Comparison of ENCODE assay signal across 17 cellular contexts in genomic region chr1:214546076-214546475, GRCh38. TPM values are rescaled to one million over a fixed set of nuclear protein-coding genes. Genes with fewer than 3 reads are reported as not detected.
DNase-seq lines count a peak whose midpoint lies in the region; ATAC-seq and TF ChIP-seq lines count a peak whose summit lies in the region.
"Had no signal": no experiment of that assay in that cellular context is flagged by ENCODE, and none has a peak within 500 bp of the region (broad histone marks: within the 10 kb centered on the region; RNA-seq: fewer than 3 reads in every experiment).

No MANE protein-coding gene starts in this region.

- H3K4me1 ChIP-seq in mammary epithelial cell (ENCODE audit: insufficient read depth, low read length) (peaks cover 45% of the 10 kb centered on the region), gastrocnemius medialis (peaks cover 80 to 82% of the 10 kb centered on the region in 2 donors)

- H3K27me3 ChIP-seq in mammary epithelial cell (ENCODE audit: insufficient read depth, low read length) (no peaks in the 10 kb centered on the region), gastrocnemius medialis (no peaks in the 10 kb centered on the region)

- H3K27me3 Mint-ChIP-seq in stimulated activated memory B cell treated with anti-CD40 and anti-IgM and Interleukin-4, amounts not matched to agents 10 μg/mL and 1 μg/mL and 100 μg/mL, for 72 hours = peaks cover 33% of the 10 kb centered on the region

- no peak overlapping the region for H3K27ac Mint-ChIP-seq in stimulated activated memory B cell treated with anti-CD40 and anti-IgM and Interleukin-4, amounts not matched to agents 10 μg/mL and 1 μg/mL and 100 μg/mL, for 72 hours
- H3K27ac Mint-ChIP-seq: CD8-positive, alpha-beta T cell had no signal

- peak overlapping the region; percentile 86 for H3K4me2 ChIP-seq in mammary epithelial cell (ENCODE audit: insufficient read depth, low read depth, low read length)
- H3K4me2 ChIP-seq: BLaER1 had no signal

- no peaks in the 10 kb centered on the region for H3K9me3 ChIP-seq in mammary epithelial cell (replicated peaks; ENCODE audit: insufficient read depth, low read length)
- no peaks in the 10 kb centered on the region for H3K9me3 ChIP-seq in gastrocnemius medialis
- H3K9me3 ChIP-seq: BLaER1 had no signal

- no TSS peak for BruUV-seq in mammary epithelial cell (replicated peaks; lab: Mats Ljungman, UMichigan)

- intact Hi-C loops in mammary epithelial cell (cut with micrococcal nuclease) = loop anchor here (5.0 kb wide), 1 partner anchor 154 kb away; no protein-coding TSS in a partner anchor
- intact Hi-C loops in gastrocnemius medialis (cut with DNase I; ENCODE audit: low total_unique reads) = no loop called here

- CTCF ChIA-PET in mammary epithelial cell (lab: Charles Lee; ENCODE audit: low non-redundant PET) = no interaction called here

- peak; percentile 22 for DNase-seq in ELF-1 (ENCODE audit: low read depth, low spot score)
- no peak for DNase-seq in mammary epithelial cell
- peak; percentile 68 for DNase-seq in left kidney (ENCODE audit: low read depth, low spot score)
- no peak for DNase-seq in gastrocnemius medialis
- no peak for DNase-seq in hypothalamus (lab: John Stamatoyannopoulos, UW)
- no peak for DNase-seq in nucleus accumbens (lab: John Stamatoyannopoulos, UW)
- DNase-seq: CD8-positive, alpha-beta T cell; DMS79 treated with DMSO at 0.1 percent for 48 hours; Karpas-422; NCI-H1105; NCI-H1694; NCI-H524; Right ventricle myocardium superior had no signal

- peaks cover 10% of the 10 kb centered on the region for H4K20me1 ChIP-seq in mammary epithelial cell (ENCODE audit: insufficient read depth, low read length)
- H4K20me1 ChIP-seq: BLaER1 had no signal

- no peaks in the 10 kb centered on the region for H3K9me3 Mint-ChIP-seq in stimulated activated memory B cell treated with anti-CD40 and anti-IgM and Interleukin-4, amounts not matched to agents 10 μg/mL and 1 μg/mL and 100 μg/mL, for 72 hours
- H3K9me3 Mint-ChIP-seq: CD8-positive, alpha-beta T cell had no signal

- no peaks in the 10 kb centered on the region for H3K4me1 Mint-ChIP-seq in stimulated activated memory B cell treated with anti-CD40 and anti-IgM and Interleukin-4, amounts not matched to agents 10 μg/mL and 1 μg/mL and 100 μg/mL, for 72 hours

- H3K36me3 Mint-ChIP-seq in stimulated activated memory B cell treated with anti-CD40 and anti-IgM and Interleukin-4, amounts not matched to agents 10 μg/mL and 1 μg/mL and 100 μg/mL, for 72 hours = no peaks in the 10 kb centered on the region
- H3K36me3 Mint-ChIP-seq: CD8-positive, alpha-beta T cell had no signal

- no peak for TF ChIP-seq POLR2A in gastrocnemius medialis (IDR thresholded peaks at IDR 0.05)

- no peak for ATAC-seq in gastrocnemius medialis
- ATAC-seq in HG03159 (IDR thresholded peaks at IDR 0.05; ENCODE audit: unreplicated experiment) = no peak
- no peak for ATAC-seq in stimulated activated memory B cell treated with anti-CD40 and anti-IgM and Interleukin-4, amounts not matched to agents 10 μg/mL and 1 μg/mL and 100 μg/mL, for 72 hours
- ATAC-seq: CD8-positive, alpha-beta T cell; GM12878 had no signal

- dilution Hi-C loops in mammary epithelial cell (cut with HindIII; ENCODE audit: low sequenced_read_pairs) = loop anchor here (5.0 kb wide), 3 partner anchors 36 to 104 kb away; no protein-coding TSS in a partner anchor

- H3K36me3 ChIP-seq in mammary epithelial cell (ENCODE audit: insufficient read depth, low read length) (peaks cover 10% of the 10 kb centered on the region), gastrocnemius medialis (no peaks in the 10 kb centered on the region)
- H3K36me3 ChIP-seq: BLaER1 had no signal

- H3K4me3 Mint-ChIP-seq in stimulated activated memory B cell treated with anti-CD40 and anti-IgM and Interleukin-4, amounts not matched to agents 10 μg/mL and 1 μg/mL and 100 μg/mL, for 72 hours = no peak overlapping the region
- H3K4me3 Mint-ChIP-seq: CD8-positive, alpha-beta T cell had no signal

- no peak overlapping the region for H3K9ac ChIP-seq in mammary epithelial cell (ENCODE audit: insufficient read depth, low read length)
- H3K9ac ChIP-seq: BLaER1 had no signal

- TF ChIP-seq CTCF in mammary epithelial cell (conservative IDR thresholded peaks at IDR 0.05 in 1 of 2, IDR thresholded peaks at IDR 0.05 in 1 of 2; ENCODE audit: extremely low read depth in 1 of 2, insufficient read depth in 1 of 2, low read depth in 1 of 2, low read length in 2 of 2) = no peak
- TF ChIP-seq CTCF in gastrocnemius medialis (IDR thresholded peaks at IDR 0.05 in 4 of 5, conservative IDR thresholded peaks at IDR 0.05 in 1 of 5) = no peak

- no peak overlapping the region for H3K27ac ChIP-seq in mammary epithelial cell (ENCODE audit: insufficient read depth, low read depth, low read length)
- peak overlapping the region; percentile 93 to 99 (median 95) for H3K27ac ChIP-seq in gastrocnemius medialis
- H3K27ac ChIP-seq: BLaER1 had no signal

- no peak overlapping the region for H2AFZ ChIP-seq in mammary epithelial cell (ENCODE audit: low read depth, low read length)

- in situ Hi-C loops in mammary epithelial cell (cut with MboI; ENCODE audit: low sequenced_read_pairs in 2 of 2) = loop anchor here in 1 of 2 donors (5.0 kb wide), 1 partner anchor 41 kb away; no protein-coding TSS in a partner anchor
- in situ Hi-C loops in gastrocnemius medialis (cut with MboI; ENCODE audit: low sequenced_read_pairs in 4 of 4) = no loop called here

- H3K79me2 ChIP-seq in mammary epithelial cell (ENCODE audit: insufficient read depth, low read length) = peaks cover 99% of the 10 kb centered on the region

- H3K4me3 ChIP-seq in mammary epithelial cell (replicated peaks in 1 of 3; ENCODE audit: insufficient read depth in 1 of 3, low read depth in 2 of 3, low read length in 3 of 3) (peak overlapping the region in 1 of 3 experiments; percentile 8), gastrocnemius medialis (no peak overlapping the region)
- H3K4me3 ChIP-seq: BLaER1, GM12878 had no signal

- 21% methylated on average over 4 of the region's 4 CpGs for WGBS in mammary epithelial cell (ENCODE audit: low coverage, missing lambda C conversion rate)

RNA-seq across cellular contexts. Expression of gene PTPN14, which starts 5.3 kb away (rescaled TPM):
- total RNA-seq in mammary epithelial cell (100 to 1,000 TPM; 152 to 157 TPM), gastrocnemius medialis (10 to 100 TPM; 42.8 to 63.8 (median 50.4) TPM)
- 52.9 TPM for polyA plus RNA-seq in mammary epithelial cell
- polyA minus RNA-seq in mammary epithelial cell = 116 TPM
- total RNA-seq: CD8-positive, alpha-beta T cell had no signal

RNA-seq across cellular contexts. Expression of gene CENPF, which starts 56.9 kb away (rescaled TPM):
- total RNA-seq in mammary epithelial cell (10 to 100 TPM in 1 of 2 donors, 1 to 10 TPM in 1; 1.7 to 52.4 TPM), gastrocnemius medialis (1 to 10 TPM in 2 of 4 donors, under 1 TPM in 2; 0.25 to 1.9 (median 0.92) TPM)
- polyA plus RNA-seq in mammary epithelial cell = 12.0 TPM
- polyA minus RNA-seq in mammary epithelial cell = 10.8 TPM

Comparison
In these comparisons a context has a peak if more than half of its experiments do, and no peak if none do; other contexts are left out.
1. DNase-seq: peak in ELF-1 (single experiment) and left kidney (single experiment); none in mammary epithelial cell (single experiment), gastrocnemius medialis (0 of 2), hypothalamus (0 of 51) and nucleus accumbens (0 of 56).